1 cellular context compared by ENCODE assay signal in the genomic region with DNA sequence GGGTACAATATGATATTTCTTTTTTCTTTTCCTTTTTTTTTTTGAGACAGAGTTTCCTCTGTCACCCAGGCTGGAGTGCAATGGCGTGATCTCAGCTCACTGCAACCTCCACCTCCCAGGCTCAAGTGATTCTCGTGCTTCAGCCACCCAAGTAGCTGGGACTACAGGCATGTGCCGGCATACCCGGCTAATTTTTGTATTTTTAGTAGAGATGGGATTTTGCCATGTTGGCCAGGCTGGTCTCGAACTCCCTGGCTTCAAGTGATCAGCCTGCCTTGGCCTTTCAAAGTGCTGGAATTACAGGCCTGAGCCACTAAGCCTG.
TF ChIP-seq lines count a peak whose summit lies in the region.

No MANE protein-coding gene starts in this region.

TF ChIP-seq in neural cell, 6 proteins besides CTCF, POLR2A, EP300 and RAD21:
- peak; percentile 39 for TF ChIP-seq SMC3 (conservative IDR thresholded peaks at IDR 0.05; ENCODE audit: poor library complexity)
